1 cellular context compared by ENCODE assay signal in the genomic region with DNA sequence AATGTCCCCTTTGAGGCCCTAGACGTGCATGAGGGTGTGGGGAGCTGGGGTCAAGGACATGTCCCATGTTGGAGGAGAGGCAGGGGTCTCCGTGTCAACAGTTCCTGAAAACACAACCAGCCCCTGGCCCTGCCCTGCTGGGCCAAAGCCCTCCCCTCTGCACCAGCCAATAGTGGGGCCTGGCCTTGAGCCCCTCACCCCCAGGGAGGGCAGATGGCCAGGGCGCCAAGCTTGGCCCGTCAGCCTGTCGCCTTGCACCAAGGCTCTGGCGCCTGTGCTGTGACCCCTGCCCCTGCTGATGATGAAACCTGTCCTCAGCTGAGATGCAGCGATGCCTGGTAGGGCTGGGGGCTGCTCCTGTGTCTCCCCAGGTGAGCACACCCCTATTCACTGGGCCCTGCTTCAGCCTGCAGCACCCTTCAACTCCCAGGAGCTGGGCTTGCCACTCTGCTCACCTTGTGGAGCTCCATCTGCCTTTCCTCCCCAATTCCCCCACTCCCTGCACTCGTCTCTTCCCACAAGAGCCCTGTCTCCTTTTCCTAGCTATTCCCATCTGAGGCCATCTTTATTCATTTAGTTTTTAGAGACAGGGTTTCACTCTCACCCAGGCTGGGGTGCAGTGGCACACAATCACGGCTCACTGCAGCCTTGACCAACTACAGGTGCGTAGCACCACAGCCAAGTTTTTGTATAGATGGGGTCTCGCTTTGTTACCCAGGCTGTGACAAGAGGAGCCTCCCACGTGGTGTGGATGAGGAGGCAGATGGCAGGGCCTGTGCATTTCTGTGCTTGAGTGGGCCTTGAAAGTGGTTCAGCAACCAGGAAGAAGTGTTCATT.
TF ChIP-seq lines count a peak whose summit lies in the region.

No MANE protein-coding gene starts in this region.

TF ChIP-seq in A549, 52 proteins besides CTCF, POLR2A, EP300 and RAD21:
- TF ChIP-seq, protein P1, sequence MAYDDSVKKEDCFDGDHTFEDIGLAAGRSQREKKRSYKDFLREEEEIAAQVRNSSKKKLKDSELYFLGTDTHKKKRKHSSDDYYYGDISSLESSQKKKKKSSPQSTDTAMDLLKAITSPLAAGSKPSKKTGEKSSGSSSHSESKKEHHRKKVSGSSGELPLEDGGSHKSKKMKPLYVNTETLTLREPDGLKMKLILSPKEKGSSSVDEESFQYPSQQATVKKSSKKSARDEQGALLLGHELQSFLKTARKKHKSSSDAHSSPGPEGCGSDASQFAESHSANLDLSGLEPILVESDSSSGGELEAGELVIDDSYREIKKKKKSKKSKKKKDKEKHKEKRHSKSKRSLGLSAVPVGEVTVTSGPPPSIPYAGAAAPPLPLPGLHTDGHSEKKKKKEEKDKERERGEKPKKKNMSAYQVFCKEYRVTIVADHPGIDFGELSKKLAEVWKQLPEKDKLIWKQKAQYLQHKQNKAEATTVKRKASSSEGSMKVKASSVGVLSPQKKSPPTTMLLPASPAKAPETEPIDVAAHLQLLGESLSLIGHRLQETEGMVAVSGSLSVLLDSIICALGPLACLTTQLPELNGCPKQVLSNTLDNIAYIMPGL (CRISPR knock-in tag; IDR thresholded peaks at IDR 0.05; ENCODE audit: borderline replicate concordance), result no peak
- TF ChIP-seq TP53 (CRISPR knock-in tag; IDR thresholded peaks at IDR 0.05) (no peak), MAFK (IDR thresholded peaks at IDR 0.05; ENCODE audit: partially characterized antibody) (no peak), BHLHE40 (IDR thresholded peaks at IDR 0.05; ENCODE audit: low read depth, low read length) (no peak), JUN (IDR thresholded peaks at IDR 0.05) (peak in 1 of 2 experiments; percentile 47; a peak in 2 of 5 replicates)
- TF ChIP-seq, protein P2, sequence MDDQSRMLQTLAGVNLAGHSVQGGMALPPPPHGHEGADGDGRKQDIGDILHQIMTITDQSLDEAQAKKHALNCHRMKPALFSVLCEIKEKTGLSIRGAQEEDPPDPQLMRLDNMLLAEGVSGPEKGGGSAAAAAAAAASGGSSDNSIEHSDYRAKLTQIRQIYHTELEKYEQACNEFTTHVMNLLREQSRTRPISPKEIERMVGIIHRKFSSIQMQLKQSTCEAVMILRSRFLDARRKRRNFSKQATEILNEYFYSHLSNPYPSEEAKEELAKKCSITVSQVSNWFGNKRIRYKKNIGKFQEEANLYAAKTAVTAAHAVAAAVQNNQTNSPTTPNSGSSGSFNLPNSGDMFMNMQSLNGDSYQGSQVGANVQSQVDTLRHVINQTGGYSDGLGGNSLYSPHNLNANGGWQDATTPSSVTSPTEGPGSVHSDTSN (IDR thresholded peaks at IDR 0.05), result peak; percentile 26
